26 cellular contexts compared by ENCODE assay signal in the genomic region with DNA sequence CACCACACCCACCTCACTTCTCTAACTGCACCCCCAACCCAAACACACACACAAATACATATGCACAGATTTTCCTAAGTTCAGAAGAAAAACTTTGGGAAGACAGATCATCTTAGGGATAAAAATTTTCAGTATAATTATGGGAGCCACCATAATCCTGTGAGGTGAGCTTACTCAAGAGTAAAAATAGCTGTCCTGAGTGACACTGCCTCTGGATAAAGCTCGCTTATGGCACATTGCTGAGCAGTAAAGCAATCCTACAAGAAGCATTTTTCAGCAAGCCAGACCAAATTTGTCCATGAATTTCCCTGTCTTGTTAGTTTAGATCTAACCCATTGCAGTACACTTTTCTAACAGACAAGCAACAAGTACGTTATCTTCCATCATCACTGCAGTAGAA.
"Had no signal": no experiment of that assay in that cellular context is flagged by ENCODE, and none has a peak within 500 bp of the region (broad histone marks: within the 10 kb centered on the region; RNA-seq: fewer than 3 reads in every experiment).

No MANE protein-coding gene starts in this region.

- H3K27ac ChIP-seq: stomach, suprapubic skin, testis, thoracic aorta, thyroid gland, tibial artery, tibial nerve, transverse colon, upper lobe of left lung, upper lobe of right lung, uterus, vagina had no signal

- H3K9me3 ChIP-seq: stomach, suprapubic skin, testis, thoracic aorta, thyroid gland, tibial artery, tibial nerve, transverse colon, upper lobe of left lung, upper lobe of right lung, uterus, vagina had no signal

- ATAC-seq: stimulated activated effector memory CD8-positive, alpha-beta T cell treated with anti-CD3 and anti-CD28 coated beads, Interleukin-12 subunit alpha, Interleukin-12 subunit beta, amount 100 ng/mL, for 72 hours; stimulated activated memory B cell treated with anti-CD40 and anti-IgM and Interleukin-4, amounts not matched to agents 10 μg/mL and 1 μg/mL and 100 μg/mL, for 72 hours; stimulated activated naive B cell treated with anti-CD40 and anti-IgM and Interleukin-4, amounts not matched to agents 10 μg/mL and 1 μg/mL and 100 μg/mL, for 72 hours; stimulated activated naive CD8-positive, alpha-beta T cell treated with anti-CD3 and anti-CD28 coated beads, Interleukin-15, amount 100 ng/mL, for 72 hours; stimulated activated naive CD8-positive, alpha-beta T cell treated with anti-CD3 and anti-CD28 coated beads, Interleukin-15, Interleukin-2, amounts not matched to agents 100 U/mL and 50 U/mL, for 24 hours; upper lobe of right lung had no signal

- H3K27me3 ChIP-seq: stomach, suprapubic skin, testis, thyroid gland, tibial artery, tibial nerve, transverse colon, upper lobe of left lung, upper lobe of right lung, uterus, vagina had no signal

- H3K4me1 ChIP-seq: stomach, suprapubic skin, testis, thyroid gland, tibial nerve, transverse colon, upper lobe of left lung, upper lobe of right lung, uterus, vagina had no signal

- DNase-seq: stimulated activated CD4-positive, alpha-beta T cell treated with anti-CD3 and anti-CD28 coated beads, Interleukin-2, amount 100 ng/mL, for 48 hours; stimulated activated CD4-positive, alpha-beta T cell treated with anti-CD3 and anti-CD28 coated beads, Interleukin-4, amount 100 ng/mL, for 1 hour; stimulated activated CD4-positive, alpha-beta T cell treated with anti-CD3 and anti-CD28 coated beads, Interleukin-4, amount 100 ng/mL, for 24 hours; stimulated activated CD4-positive, alpha-beta T cell treated with anti-CD3 and anti-CD28 coated beads, Interleukin-4, amount 100 ng/mL, for 4 hours; stimulated activated CD8-positive, alpha-beta memory T cell treated with anti-CD3 and anti-CD28 coated beads, Interleukin-4, amount 100 ng/mL, for 48 hours; stimulated activated naive B cell treated with anti-CD40 and anti-IgM and Interleukin-4, amounts not matched to agents 10 μg/mL and 1 μg/mL and 100 μg/mL, for 72 hours; stimulated activated naive CD4-positive, alpha-beta T cell; stimulated activated naive CD4-positive, alpha-beta T cell treated with Interleukin-2 at 50 U/mL for 16 hours; stimulated activated naive CD8-positive, alpha-beta T cell treated with anti-CD3 and anti-CD28 coated beads, Interleukin-15, amount 100 ng/mL, for 72 hours; stimulated activated naive CD8-positive, alpha-beta T cell treated with anti-CD3 and anti-CD28 coated beads, Interleukin-15, Interleukin-2, amounts not matched to agents 100 U/mL and 50 U/mL, for 24 hours; stomach; substantia nigra; testis; thyroid gland; tibial artery; transverse colon; trophoblast cell; upper lobe of left lung; upper lobe of right lung; uterus had no signal

- H3K4me3 ChIP-seq: stomach, suprapubic skin, testis, thoracic aorta, thyroid gland, tibial artery, tibial nerve, transverse colon, upper lobe of left lung, upper lobe of right lung, uterus, vagina had no signal

- H3K36me3 ChIP-seq: stomach, suprapubic skin, thoracic aorta, thyroid gland, tibial artery, tibial nerve, transverse colon, upper lobe of left lung, upper lobe of right lung, uterus, vagina had no signal
